ENCODE assay signal across 8 cellular contexts in genomic region chr9:35406183-35406959, GRCh38.
DNase-seq lines count a peak whose midpoint lies in the region; ATAC-seq and TF ChIP-seq lines count a peak whose summit lies in the region.

No MANE protein-coding gene starts in this region.

- H3K27ac Mint-ChIP-seq in endodermal cell (peak overlapping the region; percentile 81), neural crest cell (ENCODE audit: unreplicated experiment) (peak overlapping the region; percentile 9)

- H3K9me3 ChIP-seq in endodermal cell (ENCODE audit: control insufficient read depth, low read length), result no peaks in the 10 kb centered on the region
- no peaks in the 10 kb centered on the region for H3K9me3 ChIP-seq in uterus
- no peaks in the 10 kb centered on the region for H3K9me3 ChIP-seq in spleen

- peak; percentile 75 for ATAC-seq in Right ventricle myocardium superior (ENCODE audit: poor library complexity)
- no peak for ATAC-seq in GM19395 (IDR thresholded peaks at IDR 0.05; ENCODE audit: unreplicated experiment)
- no peak for ATAC-seq in HG03460 (IDR thresholded peaks at IDR 0.05; ENCODE audit: unreplicated experiment)

- H3K36me3 ChIP-seq in endodermal cell (ENCODE audit: control insufficient read depth, insufficient read depth, low read length) (peaks cover 33% of the 10 kb centered on the region), uterus (no peaks in the 10 kb centered on the region), spleen (peaks cover 0 to 22% (median 3%) of the 10 kb centered on the region in 6 donors)

- H3K36me3 Mint-ChIP-seq in endodermal cell (ENCODE audit: low read depth), result peaks cover 29% of the 10 kb centered on the region
- H3K36me3 Mint-ChIP-seq in neural crest cell (ENCODE audit: low read depth), result peaks cover 14% of the 10 kb centered on the region

- H3K4me3 ChIP-seq in endodermal cell (ENCODE audit: low read length), result no peak overlapping the region
- no peak overlapping the region for H3K4me3 ChIP-seq in uterus
- H3K4me3 ChIP-seq in spleen, result peak overlapping the region in 1 of 8 donors; percentile 28

- H3K4me1 Mint-ChIP-seq in endodermal cell, result peaks cover 20% of the 10 kb centered on the region
- H3K4me1 Mint-ChIP-seq in neural crest cell, result no peaks in the 10 kb centered on the region

- 74 to 85% methylated on average over 9 to 28 of the region's 28 CpGs for WGBS in endodermal cell (ENCODE audit: insufficient coverage in 1 of 2, insufficient read length in 1 of 2), 2 experiments
- 39 to 52% (median 45%) methylated on average over 28 of the region's 28 CpGs for WGBS in spleen, 5 donors

- H3K4me1 ChIP-seq in endodermal cell (ENCODE audit: control insufficient read depth, insufficient read depth, low read length), result no peaks in the 10 kb centered on the region
- H3K4me1 ChIP-seq in uterus, result no peaks in the 10 kb centered on the region
- peaks cover 0 to 6% (median 0%) of the 10 kb centered on the region in 6 donors for H3K4me1 ChIP-seq in spleen

- TF ChIP-seq CTCF in endodermal cell (conservative IDR thresholded peaks at IDR 0.05) (peak; percentile 45), neural crest cell (conservative IDR thresholded peaks at IDR 0.05) (no peak), uterus (IDR thresholded peaks at IDR 0.05) (no peak), spleen (IDR thresholded peaks at IDR 0.05 in 8 of 11, conservative IDR thresholded peaks at IDR 0.05 in 3 of 11) (no peak)

- peak; percentile 54 for DNase-seq in Right ventricle myocardium superior
- no peak for DNase-seq in cardiac septum (ENCODE audit: low spot score)
- peak; percentile 99 for DNase-seq in endodermal cell
- no peak for DNase-seq in neural crest cell (ENCODE audit: low read depth, low spot score)
- DNase-seq in uterus, result peak; percentile 42 to 66
- no peak for DNase-seq in spleen

- no peak overlapping the region for H3K9ac ChIP-seq in endodermal cell (ENCODE audit: extremely low read depth, low read length, poor library complexity, severe bottlenecking)

- H3K9me3 Mint-ChIP-seq in endodermal cell, result no peaks in the 10 kb centered on the region
- H3K9me3 Mint-ChIP-seq in neural crest cell, result no peaks in the 10 kb centered on the region

- H3K27ac ChIP-seq in endodermal cell (ENCODE audit: low read depth, low read length) (no peak overlapping the region), uterus (no peak overlapping the region), spleen (no peak overlapping the region)

- no peak for TF ChIP-seq POLR2A in uterus (IDR thresholded peaks at IDR 0.05)
- no peak for TF ChIP-seq POLR2A in spleen (IDR thresholded peaks at IDR 0.05)

- intact Hi-C loops in Right ventricle myocardium superior (cut with DNase I) (no loop called here), cardiac septum (cut with DNase I) (no loop called here), uterus (cut with DNase I; ENCODE audit: low total_unique reads) (no loop called here), spleen (cut with DNase I; ENCODE audit: low total_unique reads) (no loop called here)

- H3K4me3 Mint-ChIP-seq in endodermal cell, result peak overlapping the region; percentile 50
- H3K4me3 Mint-ChIP-seq in neural crest cell, result no peak overlapping the region

- H3K27me3 ChIP-seq in endodermal cell (ENCODE audit: control insufficient read depth, insufficient read depth, low read length, poor library complexity, severe bottlenecking) (no peaks in the 10 kb centered on the region), uterus (no peaks in the 10 kb centered on the region), spleen (replicated peaks in 1 of 7) (peaks cover 0 to 11% (median 0%) of the 10 kb centered on the region in 7 donors)

- H3K27me3 Mint-ChIP-seq in endodermal cell (ENCODE audit: insufficient read depth) (no peaks in the 10 kb centered on the region), neural crest cell (ENCODE audit: low read depth) (peaks cover 11% of the 10 kb centered on the region)

Comparison
In these comparisons a context has a peak if more than half of its experiments do, and no peak if none do; other contexts are left out.
1. DNase-seq: peak in Right ventricle myocardium superior (single experiment), endodermal cell (single experiment) and uterus (2 of 2); none in cardiac septum (single experiment), neural crest cell (single experiment) and spleen (single experiment).